22 cellular contexts compared by ENCODE assay signal in genomic region chr7:98396768-98397167, GRCh38.
"Had no signal": no experiment of that assay in that cellular context is flagged by ENCODE, and none has a peak within 500 bp of the region (broad histone marks: within the 10 kb centered on the region; RNA-seq: fewer than 3 reads in every experiment).

No MANE protein-coding gene starts in this region.

- H3K4me3 ChIP-seq: left lung, lung, sigmoid colon, smooth muscle cell, thoracic aorta, upper lobe of left lung had no signal

- H3K27ac ChIP-seq: brain microvascular endothelial cell, left lung, sigmoid colon, thoracic aorta, upper lobe of left lung, WERI-Rb-1 had no signal

- H3K27me3 ChIP-seq: brain microvascular endothelial cell had no signal

- ATAC-seq: activated CD8-positive, alpha-beta T cell treated with anti-CD3 and anti-CD28 coated beads, Interleukin-2, amount 10 ng/mL, durations not matched to agents 7 days and 5 days; esophagus mucosa; left lung; naive thymus-derived CD4-positive, alpha-beta T cell had no signal

- DNase-seq: activated CD4-positive, alpha-beta T cell treated with anti-CD3 and anti-CD28 coated beads, Interleukin-2, amount 10 ng/mL, durations not matched to agents 7 days and 5 days; activated CD4-positive, CD25-positive, alpha-beta regulatory T cell treated with anti-CD3 and anti-CD28 coated beads, Interleukin-2, amount 50 U/mL, for 72 hours; activated CD8-positive, alpha-beta T cell treated with anti-CD3 and anti-CD28 coated beads, Interleukin-2, amount 10 ng/mL, durations not matched to agents 7 days and 5 days; activated gamma-delta T cell; brain microvascular endothelial cell; caudate nucleus; effector CD4-positive, alpha-beta T cell; foreskin melanocyte; immature natural killer cell; left lung; naive thymus-derived CD4-positive, alpha-beta T cell; occipital lobe; posterior cingulate gyrus; sigmoid colon; stimulated activated CD4-positive, alpha-beta T cell treated with anti-CD3 and anti-CD28 coated beads, Interleukin-2, amount 100 ng/mL, for 48 hours; stimulated activated naive CD4-positive, alpha-beta T cell treated with Interleukin-2 at 50 U/mL for 16 hours; upper lobe of left lung; WERI-Rb-1 had no signal

- H3K9me3 ChIP-seq: left lung, sigmoid colon, thoracic aorta, upper lobe of left lung had no signal

- H3K36me3 ChIP-seq: brain microvascular endothelial cell, left lung, sigmoid colon, thoracic aorta, upper lobe of left lung had no signal
